Comparison of ENCODE assay signal across 27 cellular contexts in genomic region chr11:96173906-96174305, GRCh38.
DNase-seq lines count a peak whose midpoint lies in the region; ATAC-seq and TF ChIP-seq lines count a peak whose summit lies in the region.
"Had no signal": no experiment of that assay in that cellular context is flagged by ENCODE, and none has a peak within 500 bp of the region (broad histone marks: within the 10 kb centered on the region; RNA-seq: fewer than 3 reads in every experiment).

No MANE protein-coding gene starts in this region.

- peaks cover 85% of the 10 kb centered on the region for H3K36me3 Mint-ChIP-seq in activated T-cell treated with anti-CD3 and anti-CD28 coated beads, Interleukin-2, amount 50 U/mL, for 24 hours (ENCODE audit: low read depth)
- peaks cover 8 to 22% of the 10 kb centered on the region in 2 donors for H3K36me3 Mint-ChIP-seq in CD14-positive monocyte
- peaks cover 25% of the 10 kb centered on the region for H3K36me3 Mint-ChIP-seq in activated naive CD8-positive, alpha-beta T cell
- H3K36me3 Mint-ChIP-seq in naive thymus-derived CD8-positive, alpha-beta T cell: peaks cover 9 to 58% (median 43%) of the 10 kb centered on the region in 3 donors

- no peak overlapping the region for H3K4me3 Mint-ChIP-seq in activated T-cell treated with anti-CD3 and anti-CD28 coated beads, Interleukin-2, amount 50 U/mL, for 24 hours
- H3K4me3 Mint-ChIP-seq in CD14-positive monocyte: peak overlapping the region in 1 of 2 donors; percentile 54
- no peak overlapping the region for H3K4me3 Mint-ChIP-seq in activated naive CD8-positive, alpha-beta T cell
- peak overlapping the region in 5 of 10 donors; percentile 2 to 60 (median 44) for H3K4me3 Mint-ChIP-seq in naive thymus-derived CD8-positive, alpha-beta T cell
- H3K4me3 Mint-ChIP-seq: dendritic cell treated with granulocyte-macrophage colony-stimulating factor and Interleukin-4, amounts not matched to agents 40 ng/mL and 50 ng/mL, for 4 days; neural crest cell; T-helper 1 cell treated with Interleukin-12 subunit alpha and Interleukin-12 subunit beta and Interleukin-4 antibody, amounts not matched to agents 30 μg/mL and 1 μg/mL, for 36 hours had no signal

- no peak overlapping the region for H3K27ac ChIP-seq in brain microvascular endothelial cell
- H3K27ac ChIP-seq: A549, parathyroid adenoma, SK-N-MC, tibial artery had no signal

- H3K4me3 ChIP-seq in brain microvascular endothelial cell (ENCODE audit: low read depth, low read length): no peak overlapping the region
- H3K4me3 ChIP-seq: A549, SK-N-MC, tibial artery had no signal

- in situ Hi-C loops in brain microvascular endothelial cell (cut with HindIII; ENCODE audit: low pct_ligation_motif_present, low sequenced_read_pairs): no loop called here

- H3K4me1 Mint-ChIP-seq in activated T-cell treated with anti-CD3 and anti-CD28 coated beads, Interleukin-2, amount 50 U/mL, for 24 hours (ENCODE audit: low read depth): peaks cover 88% of the 10 kb centered on the region
- peaks cover 25% of the 10 kb centered on the region for H3K4me1 Mint-ChIP-seq in CD14-positive monocyte
- H3K4me1 Mint-ChIP-seq in activated naive CD8-positive, alpha-beta T cell (ENCODE audit: low read depth): peaks cover 84% of the 10 kb centered on the region
- peaks cover 40 to 96% (median 84%) of the 10 kb centered on the region in 4 donors for H3K4me1 Mint-ChIP-seq in naive thymus-derived CD8-positive, alpha-beta T cell

- POLR2A ChIA-PET in naive thymus-derived CD8-positive, alpha-beta T cell (lab: Charles Lee): interaction anchor here (1.1 to 1.2 kb wide), 2 partner anchors 80 to 169 kb away, joined by 3 to 4 read pairs; partner anchors contain the start of gene MAML2

- no peaks in the 10 kb centered on the region for H3K27me3 Mint-ChIP-seq in activated T-cell treated with anti-CD3 and anti-CD28 coated beads, Interleukin-2, amount 50 U/mL, for 24 hours
- H3K27me3 Mint-ChIP-seq in CD14-positive monocyte (ENCODE audit: low read depth in 3 of 3): peaks cover 0 to 4% (median 3%) of the 10 kb centered on the region in 3 donors
- no peaks in the 10 kb centered on the region for H3K27me3 Mint-ChIP-seq in activated naive CD8-positive, alpha-beta T cell
- no peaks in the 10 kb centered on the region for H3K27me3 Mint-ChIP-seq in naive thymus-derived CD8-positive, alpha-beta T cell

- H3K27me3 ChIP-seq in brain microvascular endothelial cell (replicated peaks): no peaks in the 10 kb centered on the region
- H3K27me3 ChIP-seq: tibial artery had no signal

- H3K9me3 Mint-ChIP-seq in activated T-cell treated with anti-CD3 and anti-CD28 coated beads, Interleukin-2, amount 50 U/mL, for 24 hours: no peaks in the 10 kb centered on the region
- H3K9me3 Mint-ChIP-seq in CD14-positive monocyte: no peaks in the 10 kb centered on the region
- H3K9me3 Mint-ChIP-seq in activated naive CD8-positive, alpha-beta T cell (ENCODE audit: low read depth): no peaks in the 10 kb centered on the region
- H3K9me3 Mint-ChIP-seq in naive thymus-derived CD8-positive, alpha-beta T cell: peaks cover 0 to 2% (median 0%) of the 10 kb centered on the region in 9 donors
- H3K9me3 Mint-ChIP-seq: dendritic cell treated with granulocyte-macrophage colony-stimulating factor and Interleukin-4, amounts not matched to agents 40 ng/mL and 50 ng/mL, for 4 days; neural crest cell; T-helper 1 cell treated with Interleukin-12 subunit alpha and Interleukin-12 subunit beta and Interleukin-4 antibody, amounts not matched to agents 30 μg/mL and 1 μg/mL, for 36 hours had no signal

- no peak for ATAC-seq in naive thymus-derived CD8-positive, alpha-beta T cell
- ATAC-seq in GM18502 (IDR thresholded peaks at IDR 0.05; ENCODE audit: poor library complexity, unreplicated experiment): no peak
- ATAC-seq in HG02938 (IDR thresholded peaks at IDR 0.05; ENCODE audit: unreplicated experiment): no peak
- ATAC-seq: A549 had no signal

- no peak for TF ChIP-seq CTCF in CD14-positive monocyte (IDR thresholded peaks at IDR 0.05)
- TF ChIP-seq CTCF in brain microvascular endothelial cell (IDR thresholded peaks at IDR 0.05; ENCODE audit: low read depth, low read length, missing control alignments): no peak

- H3K36me3 ChIP-seq in brain microvascular endothelial cell (replicated peaks): no peaks in the 10 kb centered on the region

- no peak for DNase-seq in activated T-cell treated with anti-CD3 and anti-CD28 coated beads, Interleukin-2, amount 50 U/mL, for 24 hours
- DNase-seq in activated T-cell treated with anti-CD3 and anti-CD28 coated beads for 4 hours (no peak), CD14-positive monocyte (ENCODE audit: low spot score) (no peak), brain microvascular endothelial cell (no peak)
- no peak for DNase-seq in naive thymus-derived CD8-positive, alpha-beta T cell
- DNase-seq: activated CD4-positive, alpha-beta T cell treated with anti-CD3 and anti-CD28 coated beads for 4 hours; activated T-cell treated with anti-CD3 and anti-CD28 coated beads, Interleukin-2, amount 50 U/mL, for 48 hours; COR-L47; glutamatergic neuron; H7; mammary epithelial cell; MM.1S; NCI-H1105 treated with DMSO at 0.1 percent for 48 hours; NCI-H187 treated with DMSO at 0.1 percent for 48 hours; NCI-H524; small intestine; stimulated activated CD4-positive, alpha-beta T cell treated with anti-CD3 and anti-CD28 coated beads, Interleukin-1b, Interleukin-23, amount 100 ng/mL, for 48 hours; tibial artery had no signal

- peak overlapping the region; percentile 35 for H3K27ac Mint-ChIP-seq in activated T-cell treated with anti-CD3 and anti-CD28 coated beads, Interleukin-2, amount 50 U/mL, for 24 hours
- peak overlapping the region in 6 of 7 donors; percentile 14 to 89 (median 59) for H3K27ac Mint-ChIP-seq in CD14-positive monocyte
- H3K27ac Mint-ChIP-seq in activated naive CD8-positive, alpha-beta T cell: peak overlapping the region; percentile 86
- peak overlapping the region in 8 of 10 donors; percentile 16 to 87 (median 66) for H3K27ac Mint-ChIP-seq in naive thymus-derived CD8-positive, alpha-beta T cell
- H3K27ac Mint-ChIP-seq: dendritic cell treated with granulocyte-macrophage colony-stimulating factor and Interleukin-4, amounts not matched to agents 40 ng/mL and 50 ng/mL, for 4 days; T-helper 1 cell treated with Interleukin-12 subunit alpha and Interleukin-12 subunit beta and Interleukin-4 antibody, amounts not matched to agents 30 μg/mL and 1 μg/mL, for 36 hours had no signal

- intact Hi-C loops in CD14-positive monocyte (cut with micrococcal nuclease): no loop called here

Comparison
In these comparisons a context has a peak if more than half of its experiments do, and no peak if none do; other contexts are left out.
1. H3K27ac Mint-ChIP-seq: peak in every context shown above with its lines; median percentile 86 in activated naive CD8-positive, alpha-beta T cell; 66 in naive thymus-derived CD8-positive, alpha-beta T cell; 59 in CD14-positive monocyte; 35 in activated T-cell treated with anti-CD3 and anti-CD28 coated beads, Interleukin-2, amount 50 U/mL, for 24 hours.